In genomic region chrX:153764786-153765137, GRCh38 we compare ENCODE assay signal across 7 cellular contexts. TPM values are rescaled to one million over a fixed set of nuclear protein-coding genes. Genes with fewer than 3 reads are reported as not detected.
DNase-seq lines count a peak whose midpoint lies in the region; ATAC-seq, FAIRE-seq and TF ChIP-seq lines count a peak whose summit lies in the region.
"Had no signal": no experiment of that assay in that cellular context is flagged by ENCODE, and none has a peak within 500 bp of the region (broad histone marks: within the 10 kb centered on the region; RNA-seq: fewer than 3 reads in every experiment).

No MANE protein-coding gene starts in this region.

- H3F3A ChIP-seq in PC-3 (ENCODE audit: low read length, unreplicated experiment), result no peaks in the 10 kb centered on the region

- H3K27ac ChIP-seq in PC-3 (ENCODE audit: low read length) (peak overlapping the region; percentile 86; the same call in 1 of the 2 replicates), endothelial cell of umbilical vein (ENCODE audit: insufficient read depth, low read depth, low read length) (peak overlapping the region; percentile 75), substantia nigra (ENCODE audit: low read depth, low read length, poor library complexity, severe bottlenecking) (peak overlapping the region; percentile 98)

- intact Hi-C loops in PC-3 (cut with micrococcal nuclease), result loop anchor here (1.0 to 5.0 kb wide), 3 partner anchors 30 to 183 kb away; partner anchors contain the start of genes ARHGAP4, IDH3G and SSR4
- intact Hi-C loops in endothelial cell of umbilical vein (cut with micrococcal nuclease), result loop anchor here (1.0 to 10.0 kb wide), 6 partner anchors 30 to 280 kb away; partner anchors contain the start of genes IDH3G and SSR4

- H3K4me2 ChIP-seq in PC-3 (ENCODE audit: low read length) (peak overlapping the region; percentile 97), endothelial cell of umbilical vein (ENCODE audit: insufficient read depth, low read length) (peak overlapping the region; percentile 47)

- H3K4me1 ChIP-seq in PC-3 (ENCODE audit: insufficient read depth, low read length) (peaks cover 28% of the 10 kb centered on the region), endothelial cell of umbilical vein (ENCODE audit: control insufficient read depth, extremely low read depth, insufficient read depth, low read length) (peaks cover 20% of the 10 kb centered on the region)

- ATAC-seq in PC-3 (0 out of 2 replicates have a peak, but pooled peaks have one; percentile 1), HG03342 (IDR thresholded peaks at IDR 0.05; ENCODE audit: unreplicated experiment) (no peak), GM18870 (IDR thresholded peaks at IDR 0.05; ENCODE audit: unreplicated experiment) (no peak)

- no peak for TF ChIP-seq POLR2A in endothelial cell of umbilical vein (IDR thresholded peaks at IDR 0.05; ENCODE audit: low read depth, low read length)

- TF ChIP-seq CTCF in PC-3 (conservative IDR thresholded peaks at IDR 0.05; ENCODE audit: low read depth, low read length) (no peak), endothelial cell of umbilical vein (IDR thresholded peaks at IDR 0.05; ENCODE audit: extremely low read depth in 1 of 2, insufficient read depth in 1 of 2, low read depth in 1 of 2, low read length in 2 of 2) (no peak)

- no peak for DNase-seq in PC-3
- no peak for DNase-seq in endothelial cell of umbilical vein (ENCODE audit: low read depth, low spot score)
- peak in 4 of 49 donors; percentile 63 to 100 (median 91) for DNase-seq in substantia nigra (lab: John Stamatoyannopoulos, UW)
- DNase-seq: GF-D8 had no signal

- CTCF ChIA-PET in PC-3 (lab: Charles Lee), result no interaction called here
- CTCF ChIA-PET in endothelial cell of umbilical vein (lab: Charles Lee), result interaction anchor here (0.7 to 4.6 kb wide), 3 partner anchors 13 to 184 kb away, joined by 3 to 68 read pairs (median 20); no protein-coding TSS in a partner anchor

- no peaks in the 10 kb centered on the region for H3K36me3 ChIP-seq in PC-3 (ENCODE audit: low read depth, low read length)
- no peaks in the 10 kb centered on the region for H3K36me3 ChIP-seq in endothelial cell of umbilical vein (ENCODE audit: control insufficient read depth in 2 of 2, extremely low read depth in 1 of 2, insufficient read depth in 2 of 2, low read length in 2 of 2)

- H3K9me2 ChIP-seq in PC-3 (replicated peaks; ENCODE audit: low read length), result no peaks in the 10 kb centered on the region

- dilution Hi-C loops in endothelial cell of umbilical vein (cut with MboI; ENCODE audit: extremely low pct_ligation_motif_present, low sequenced_read_pairs), result no loop called here

- POLR2A ChIA-PET in PC-3 (lab: Charles Lee; ENCODE audit: unreplicated experiment), result no interaction called here
- POLR2A ChIA-PET in endothelial cell of umbilical vein (lab: Charles Lee), result no interaction called here

- H3K9ac ChIP-seq in PC-3 (ENCODE audit: low read length), result peak overlapping the region; percentile 67
- no peak overlapping the region for H3K9ac ChIP-seq in endothelial cell of umbilical vein (replicated peaks; ENCODE audit: extremely low read depth, insufficient read depth, low read length)

- no peak for FAIRE-seq in endothelial cell of umbilical vein (lab: Jason Lieb, UNC)

- H3K9me3 ChIP-seq in PC-3 (ENCODE audit: low read length), result no peaks in the 10 kb centered on the region
- no peaks in the 10 kb centered on the region for H3K9me3 ChIP-seq in endothelial cell of umbilical vein (replicated peaks; ENCODE audit: control insufficient read depth, insufficient read depth, low read length)

- H3K9me1 ChIP-seq in endothelial cell of umbilical vein (replicated peaks; ENCODE audit: control insufficient read depth, extremely low read depth, insufficient read depth, low read length), result no peaks in the 10 kb centered on the region

- no peaks in the 10 kb centered on the region for H3K27me3 ChIP-seq in PC-3 (ENCODE audit: low read length)
- no peaks in the 10 kb centered on the region for H3K27me3 ChIP-seq in endothelial cell of umbilical vein (ENCODE audit: control insufficient read depth in 2 of 2, insufficient read depth in 2 of 2, low read length in 2 of 2)

- H2AFZ ChIP-seq in PC-3 (ENCODE audit: low read length) (no peak overlapping the region), endothelial cell of umbilical vein (ENCODE audit: low read depth, low read length) (no peak overlapping the region)

- peak overlapping the region; percentile 68 for H3K4me3 ChIP-seq in PC-3 (ENCODE audit: low read length)
- H3K4me3 ChIP-seq in endothelial cell of umbilical vein (replicated peaks in 1 of 3; ENCODE audit: insufficient read depth in 1 of 3, low read depth in 1 of 3, low read length in 3 of 3), result peak overlapping the region in 1 of 3 experiments; percentile 28

- H4K20me1 ChIP-seq in PC-3 (ENCODE audit: low read length) (no peaks in the 10 kb centered on the region), endothelial cell of umbilical vein (replicated peaks; ENCODE audit: control insufficient read depth, extremely low read depth, insufficient read depth, low read length) (no peaks in the 10 kb centered on the region)

- H3K79me2 ChIP-seq in PC-3 (ENCODE audit: low read length), result peaks cover 25% of the 10 kb centered on the region
- no peaks in the 10 kb centered on the region for H3K79me2 ChIP-seq in endothelial cell of umbilical vein (ENCODE audit: control insufficient read depth, insufficient read depth, low read length)

- BruUV-seq in PC-3 (replicated peaks; lab: Mats Ljungman, UMichigan), result no TSS peak
- no TSS peak for BruUV-seq in endothelial cell of umbilical vein (replicated peaks; lab: Mats Ljungman, UMichigan)

TF ChIP-seq in endothelial cell of umbilical vein, 7 proteins besides CTCF, POLR2A, EP300 and RAD21 (continues in another document):
- TF ChIP-seq POLR2AphosphoS5 (IDR thresholded peaks at IDR 0.05; ENCODE audit: insufficient read depth, low read depth, low read length) (no peak), JUN (IDR thresholded peaks at IDR 0.05; ENCODE audit: borderline replicate concordance, insufficient read depth, insufficient read length, low read depth) (no peak), MAX (IDR thresholded peaks at IDR 0.05; ENCODE audit: insufficient read depth, insufficient read length) (no peak)

RNA-seq across cellular contexts. Expression of gene PLXNB3, which starts 0.7 kb away (rescaled TPM):
- 27.3 and 43.5 TPM in 2 replicates for total RNA-seq in PC-3 (2014; rRNA removed)
- 29.7 and 31.4 TPM in 2 replicates for total RNA-seq in endothelial cell of umbilical vein
- polyA plus RNA-seq in endothelial cell of umbilical vein, result 19.0 and 27.1 TPM in 2 replicates
- polyA plus RNA-seq in endothelial cell of umbilical vein (2011; cell fraction: cytosol; rRNA removed), result 9.5 and 17.0 TPM in 2 replicates
- 127 and 160 TPM in 2 replicates for polyA plus RNA-seq in endothelial cell of umbilical vein (2011; cell fraction: nucleus; rRNA removed)
- 23.3 and 35.6 TPM in 2 replicates for polyA plus RNA-seq in endothelial cell of umbilical vein (2012)
- 20.0 and 36.5 TPM in 2 replicates for polyA minus RNA-seq in endothelial cell of umbilical vein
- 0.20 TPM for polyA minus RNA-seq in endothelial cell of umbilical vein (2011; cell fraction: cytosol; rRNA and poly(A)+ RNA removed)
- 24.5 and 40.3 TPM in 2 replicates for polyA minus RNA-seq in endothelial cell of umbilical vein (2011; cell fraction: nucleus; rRNA and poly(A)+ RNA removed)

RNA-seq across cellular contexts. Expression of gene SRPK3, which starts 16.1 kb away (rescaled TPM):
- total RNA-seq in PC-3 (2014; rRNA removed) (0.40 and 1.5 TPM in 2 replicates), endothelial cell of umbilical vein (0.18 and 0.40 TPM in 2 replicates)
- 0.25 and 0.29 TPM in 2 replicates for polyA plus RNA-seq in endothelial cell of umbilical vein
- 0.04 and 0.07 TPM in 2 replicates for polyA plus RNA-seq in endothelial cell of umbilical vein (2011; cell fraction: cytosol; rRNA removed)
- polyA plus RNA-seq in endothelial cell of umbilical vein (2011; cell fraction: nucleus; rRNA removed), result 1.2 and 2.3 TPM in 2 replicates
- 0.15 and 0.22 TPM in 2 replicates for polyA plus RNA-seq in endothelial cell of umbilical vein (2012)
- polyA minus RNA-seq in endothelial cell of umbilical vein, result 0.04 and 0.12 TPM in 2 replicates
- polyA minus RNA-seq in endothelial cell of umbilical vein (2011; cell fraction: cytosol; rRNA and poly(A)+ RNA removed), result not detected
- polyA minus RNA-seq in endothelial cell of umbilical vein (2011; cell fraction: nucleus; rRNA and poly(A)+ RNA removed), result 0.24 and 0.38 TPM in 2 replicates
- total RNA-seq: WTC11 had no signal

RNA-seq across cellular contexts. Expression of gene IDH3G, which starts 29.4 kb away (rescaled TPM):
- total RNA-seq in PC-3 (2014; rRNA removed), result 88.6 and 104 TPM in 2 replicates
- 57.7 and 60.7 TPM in 2 replicates for total RNA-seq in endothelial cell of umbilical vein
- polyA plus RNA-seq in endothelial cell of umbilical vein, result 116 and 128 TPM in 2 replicates
- 74.9 and 81.8 TPM in 2 replicates for polyA plus RNA-seq in endothelial cell of umbilical vein (2011; cell fraction: cytosol; rRNA removed)
- polyA plus RNA-seq in endothelial cell of umbilical vein (2011; cell fraction: nucleus; rRNA removed), result 171 and 195 TPM in 2 replicates
- 62.6 and 84.3 TPM in 2 replicates for polyA plus RNA-seq in endothelial cell of umbilical vein (2012)
- polyA minus RNA-seq in endothelial cell of umbilical vein, result 110 and 139 TPM in 2 replicates
- polyA minus RNA-seq in endothelial cell of umbilical vein (2011; cell fraction: cytosol; rRNA and poly(A)+ RNA removed), result 64.6 TPM
- polyA minus RNA-seq in endothelial cell of umbilical vein (2011; cell fraction: nucleus; rRNA and poly(A)+ RNA removed), result 33.7 and 41.7 TPM in 2 replicates

RNA-seq across cellular contexts. Expression of gene SSR4, which starts 29.7 kb away (rescaled TPM):
- 232 and 298 TPM in 2 replicates for total RNA-seq in PC-3 (2014; rRNA removed)
- 235 and 242 TPM in 2 replicates for total RNA-seq in endothelial cell of umbilical vein
- polyA plus RNA-seq in endothelial cell of umbilical vein, result 732 and 1,321 TPM in 2 replicates
- polyA plus RNA-seq in endothelial cell of umbilical vein (2011; cell fraction: cytosol; rRNA removed), result 504 and 615 TPM in 2 replicates
- 169 and 228 TPM in 2 replicates for polyA plus RNA-seq in endothelial cell of umbilical vein (2011; cell fraction: nucleus; rRNA removed)
- 322 and 459 TPM in 2 replicates for polyA plus RNA-seq in endothelial cell of umbilical vein (2012)
- 186 and 198 TPM in 2 replicates for polyA minus RNA-seq in endothelial cell of umbilical vein
- polyA minus RNA-seq in endothelial cell of umbilical vein (2011; cell fraction: cytosol; rRNA and poly(A)+ RNA removed), result 273 TPM
- 32.9 and 39.6 TPM in 2 replicates for polyA minus RNA-seq in endothelial cell of umbilical vein (2011; cell fraction: nucleus; rRNA and poly(A)+ RNA removed)

RNA-seq across cellular contexts. Expression of gene ABCD1, which starts 40.1 kb away (rescaled TPM):
- total RNA-seq in PC-3 (2014; rRNA removed) (44.4 and 48.6 TPM in 2 replicates), endothelial cell of umbilical vein (12.9 and 14.3 TPM in 2 replicates)
- 9.1 and 11.3 TPM in 2 replicates for polyA plus RNA-seq in endothelial cell of umbilical vein
- polyA plus RNA-seq in endothelial cell of umbilical vein (2011; cell fraction: cytosol; rRNA removed), result 5.3 and 6.9 TPM in 2 replicates
- polyA plus RNA-seq in endothelial cell of umbilical vein (2011; cell fraction: nucleus; rRNA removed), result 12.7 and 14.2 TPM in 2 replicates
- polyA plus RNA-seq in endothelial cell of umbilical vein (2012), result 12.1 and 13.4 TPM in 2 replicates
- polyA minus RNA-seq in endothelial cell of umbilical vein, result 8.7 and 10.7 TPM in 2 replicates
- 21.5 TPM for polyA minus RNA-seq in endothelial cell of umbilical vein (2011; cell fraction: cytosol; rRNA and poly(A)+ RNA removed)
- polyA minus RNA-seq in endothelial cell of umbilical vein (2011; cell fraction: nucleus; rRNA and poly(A)+ RNA removed), result 6.3 and 11.1 TPM in 2 replicates
